In the genomic region with DNA sequence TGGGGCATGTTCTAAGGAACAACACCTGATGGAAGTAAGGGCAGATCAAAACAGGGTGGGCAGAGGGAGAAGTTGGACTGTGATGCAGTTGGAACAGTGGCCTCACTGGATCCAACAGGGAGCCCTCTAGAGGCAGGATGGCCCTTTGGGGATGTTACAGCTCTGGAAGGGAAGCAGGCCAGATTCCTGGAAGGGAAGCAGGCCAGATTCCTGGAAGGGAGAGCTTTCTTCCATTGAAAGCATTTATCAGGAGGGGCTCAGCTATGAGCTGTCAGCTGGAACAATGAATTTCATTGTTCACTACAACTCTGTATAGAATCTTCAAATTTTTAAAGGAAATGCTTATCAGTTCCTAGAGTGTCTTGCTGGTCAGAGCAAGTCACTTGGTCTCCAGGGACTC, we compare ENCODE assay signal across 8 cellular contexts. TPM values are rescaled to one million over a fixed set of nuclear protein-coding genes. Genes with fewer than 3 reads are reported as not detected.
DNase-seq lines count a peak whose midpoint lies in the region; ATAC-seq and TF ChIP-seq lines count a peak whose summit lies in the region.

No MANE protein-coding gene starts in this region.

- no peaks in the 10 kb centered on the region for H3K9me3 ChIP-seq in colonic mucosa

- H3K9ac ChIP-seq in colonic mucosa (ENCODE audit: low read depth in 2 of 2, low read length in 2 of 2) (no peak overlapping the region), mesendoderm (ENCODE audit: low read length) (no peak overlapping the region)

- no peak overlapping the region for H3K56ac ChIP-seq in mesendoderm (ENCODE audit: low read length)

- H3K4me3 ChIP-seq in colonic mucosa, result no peak overlapping the region
- H3K4me3 ChIP-seq in mesendoderm (ENCODE audit: low read length), result no peak overlapping the region

- H4K5ac ChIP-seq in mesendoderm (ENCODE audit: low read length), result no peak overlapping the region

- no peak overlapping the region for H2BK120ac ChIP-seq in mesendoderm (ENCODE audit: low read depth, low read length)

- H3K18ac ChIP-seq in mesendoderm (ENCODE audit: low read length), result no peak overlapping the region

- H3K27me3 Mint-ChIP-seq in stimulated activated memory B cell treated with anti-CD40 and anti-IgM and Interleukin-4, amounts not matched to agents 10 μg/mL and 1 μg/mL and 100 μg/mL, for 72 hours, result no peaks in the 10 kb centered on the region

- peaks cover 24% of the 10 kb centered on the region for H3K4me1 Mint-ChIP-seq in stimulated activated memory B cell treated with anti-CD40 and anti-IgM and Interleukin-4, amounts not matched to agents 10 μg/mL and 1 μg/mL and 100 μg/mL, for 72 hours

- ATAC-seq in HG02870 (IDR thresholded peaks at IDR 0.05; ENCODE audit: unreplicated experiment), result no peak
- no peak for ATAC-seq in stimulated activated memory B cell treated with anti-CD40 and anti-IgM and Interleukin-4, amounts not matched to agents 10 μg/mL and 1 μg/mL and 100 μg/mL, for 72 hours

- no peaks in the 10 kb centered on the region for H3K9me3 Mint-ChIP-seq in stimulated activated memory B cell treated with anti-CD40 and anti-IgM and Interleukin-4, amounts not matched to agents 10 μg/mL and 1 μg/mL and 100 μg/mL, for 72 hours

- H3K79me2 ChIP-seq in mesendoderm (ENCODE audit: control insufficient read depth, insufficient read depth, low read length), result no peaks in the 10 kb centered on the region

- H3K4ac ChIP-seq in mesendoderm (ENCODE audit: low read depth, low read length), result no peak overlapping the region

- H3K36me3 ChIP-seq in colonic mucosa (no peaks in the 10 kb centered on the region), mesendoderm (ENCODE audit: control insufficient read depth, insufficient read depth, low read length) (no peaks in the 10 kb centered on the region)

- H2AK5ac ChIP-seq in mesendoderm (ENCODE audit: low read length), result no peak overlapping the region

- no peaks in the 10 kb centered on the region for H3K4me1 ChIP-seq in colonic mucosa
- no peaks in the 10 kb centered on the region for H3K4me1 ChIP-seq in mesendoderm (ENCODE audit: control insufficient read depth, low read depth, low read length)

- peak overlapping the region; percentile 3 for H3K27ac ChIP-seq in colonic mucosa
- no peak overlapping the region for H3K27ac ChIP-seq in mesendoderm (ENCODE audit: low read depth, low read length)

- intact Hi-C loops in colonic mucosa (cut with DNase I), result loop anchor here (10.0 kb wide), 1 partner anchor 309 kb away; no protein-coding TSS in a partner anchor

- H4K8ac ChIP-seq in mesendoderm (ENCODE audit: low read depth, low read length), result no peak overlapping the region

- no peak overlapping the region for H2BK15ac ChIP-seq in mesendoderm (replicated peaks; ENCODE audit: low read depth)

- no peaks in the 10 kb centered on the region for H3K36me3 Mint-ChIP-seq in stimulated activated memory B cell treated with anti-CD40 and anti-IgM and Interleukin-4, amounts not matched to agents 10 μg/mL and 1 μg/mL and 100 μg/mL, for 72 hours

- no peak overlapping the region for H3K4me3 Mint-ChIP-seq in stimulated activated memory B cell treated with anti-CD40 and anti-IgM and Interleukin-4, amounts not matched to agents 10 μg/mL and 1 μg/mL and 100 μg/mL, for 72 hours

- H3K4me2 ChIP-seq in mesendoderm (ENCODE audit: low read length), result no peak overlapping the region

- no peak overlapping the region for H3K23ac ChIP-seq in mesendoderm (ENCODE audit: low read length)

- no peak overlapping the region for H2BK5ac ChIP-seq in mesendoderm (ENCODE audit: low read length)

- no peaks in the 10 kb centered on the region for H3K27me3 ChIP-seq in colonic mucosa
- no peaks in the 10 kb centered on the region for H3K27me3 ChIP-seq in mesendoderm (ENCODE audit: insufficient read depth, low read length, poor library complexity)

- no peak overlapping the region for H3K27ac Mint-ChIP-seq in stimulated activated memory B cell treated with anti-CD40 and anti-IgM and Interleukin-4, amounts not matched to agents 10 μg/mL and 1 μg/mL and 100 μg/mL, for 72 hours

- H3K79me1 ChIP-seq in mesendoderm (ENCODE audit: low read length), result no peaks in the 10 kb centered on the region

- in situ Hi-C loops in Caki2 (cut with HindIII; ENCODE audit: low pct_unique_long_range_greater_than_20kb, low sequenced_read_pairs), result no loop called here

- TF ChIP-seq CTCF in colonic mucosa (IDR thresholded peaks at IDR 0.05), result no peak

- DNase-seq in Caki2 (ENCODE audit: low read depth) (peak; percentile 19), LoVo (ENCODE audit: low spot score) (peak; percentile 12), colonic mucosa (peak; percentile 54), mesendoderm (peak; percentile 78), NCI-H187 treated with DMSO at 0.1 percent for 48 hours (lab: John Stamatoyannopoulos, UW) (no peak), NCI-H187 (lab: John Stamatoyannopoulos, UW) (no peak)

RNA-seq across cellular contexts. Expression of gene IL15, which starts 17.7 kb away (rescaled TPM):
- total RNA-seq in Caki2 (2014; rRNA removed; shearing (Covaris generic); ENCODE audit: low replicate concordance), result 17.9 and 27.4 TPM in 2 replicates
- total RNA-seq in colonic mucosa, result 1 to 10 TPM; 2.7 to 4.9 TPM
- polyA plus RNA-seq in mesendoderm (2013, experiment 1 of 2), result 0.81 TPM
- 0.69 TPM for polyA plus RNA-seq in mesendoderm (2013, experiment 2 of 2)

Comparison
In these comparisons a context has a peak if more than half of its experiments do, and no peak if none do; other contexts are left out.
1. DNase-seq: peak in Caki2 (single experiment), LoVo (single experiment), colonic mucosa (single experiment) and mesendoderm (single experiment); none in NCI-H187 treated with DMSO at 0.1 percent for 48 hours (single experiment) and NCI-H187 (0 of 2).